Comparison of ENCODE assay signal across 1 cellular context in genomic region chr14:24135584-24135833, GRCh38.
TF ChIP-seq lines count a peak whose summit lies in the region.

No MANE protein-coding gene starts in this region.

TF ChIP-seq in GM23338, 12 proteins besides CTCF, POLR2A, EP300 and RAD21 (continued from another document):
- TF ChIP-seq ZNF462 (CRISPR knock-in tag; IDR thresholded peaks at IDR 0.05) (no peak), EZH2 (IDR thresholded peaks at IDR 0.05; ENCODE audit: low read depth, unreplicated experiment) (no peak), CREB1 (CRISPR knock-in tag; IDR thresholded peaks at IDR 0.05; ENCODE audit: low read depth) (no peak), JUNB (IDR thresholded peaks at IDR 0.05; ENCODE audit: unreplicated experiment) (no peak)
TF ChIP-seq in GM23338: peak in this region for 0.
